ENCODE assay signal across 28 cellular contexts in genomic region chr5:104650313-104650712, GRCh38.
"Had no signal": no experiment of that assay in that cellular context is flagged by ENCODE, and none has a peak within 500 bp of the region (broad histone marks: within the 10 kb centered on the region; RNA-seq: fewer than 3 reads in every experiment).

No MANE protein-coding gene starts in this region.

- H3K4me3 ChIP-seq: Peyer's patch, SJSA1 had no signal

- FAIRE-seq: bronchial epithelial cell had no signal

- H3K36me3 ChIP-seq: Peyer's patch, SJSA1 had no signal

- H3K4me1 Mint-ChIP-seq: activated naive CD4-positive, alpha-beta T cell treated with anti-CD3 and anti-CD28 coated beads, Interleukin-2, amount 50 U/mL, for 24 hours; central memory CD8-positive, alpha-beta T cell had no signal

- H3K27ac ChIP-seq: Peyer's patch, RWPE1, SJSA1 had no signal

- H3K27me3 Mint-ChIP-seq: activated naive CD4-positive, alpha-beta T cell treated with anti-CD3 and anti-CD28 coated beads, Interleukin-2, amount 50 U/mL, for 24 hours; central memory CD8-positive, alpha-beta T cell had no signal

- H3K4me1 ChIP-seq: Peyer's patch, SJSA1 had no signal

- H3K27me3 ChIP-seq: Peyer's patch, SJSA1 had no signal

- ATAC-seq: activated CD8-positive, alpha-beta T cell treated with anti-CD3 and anti-CD28 coated beads, Interleukin-2, amount 10 ng/mL, durations not matched to agents 7 days and 5 days had no signal

- H3K9me3 ChIP-seq: Peyer's patch had no signal

- DNase-seq: activated CD4-positive, alpha-beta T cell treated with anti-CD3 and anti-CD28 coated beads for 48 hours; activated CD4-positive, alpha-beta T cell treated with anti-CD3 and anti-CD28 coated beads, Interleukin-2, amount 50 U/mL, for 4 hours; activated CD4-positive, CD25-positive, alpha-beta regulatory T cell treated with anti-CD3 and anti-CD28 coated beads, Interleukin-2, amount 50 U/mL, for 72 hours; activated CD8-positive, alpha-beta memory T cell treated with anti-CD3 and anti-CD28 coated beads, Interleukin-2, amount 50 U/mL, for 48 hours; activated CD8-positive, alpha-beta T cell treated with anti-CD3 and anti-CD28 coated beads, Interleukin-2, amount 10 ng/mL, durations not matched to agents 7 days and 5 days; activated effector memory CD4-positive, alpha-beta T cell treated with Interleukin-2 at 50 U/mL for 16 hours; activated naive CD4-positive, alpha-beta T cell; activated T-cell treated with anti-CD3 and anti-CD28 coated beads, Interleukin-2, amount 50 U/mL, for 1 hour; aorta; Kasumi-1; KBM-7; NCI-H1105 treated with DMSO at 0.1 percent for 48 hours; NCI-H1436 treated with DMSO at 0.1 percent for 48 hours; NCI-H187; NCI-H2081 treated with DMSO at 0.1 percent for 48 hours; NCI-H446; NCI-H524; NCI-H82; NK-92 treated with Interleukin-12 subunit alpha and Interleukin-12 subunit beta, amount 100 ng/mL, for 24 hours; Peyer's patch; Right ventricle myocardium superior had no signal

- H3K4me3 Mint-ChIP-seq: activated CD8-positive, alpha-beta T cell treated with anti-CD3 and anti-CD28 coated beads, Interleukin-2, amount 10 ng/mL, durations not matched to agents 7 days and 5 days; activated naive CD4-positive, alpha-beta T cell treated with anti-CD3 and anti-CD28 coated beads, Interleukin-2, amount 50 U/mL, for 24 hours; activated T-helper 1 cell treated with anti-CD3 and anti-CD28 coated beads, Interleukin-12 subunit alpha, Interleukin-12 subunit beta, Interleukin-2, Interleukin-4 antibody, amounts not matched to agents 30 ng/mL and 10 ng/mL and 1 ng/mL, durations not matched to agents 14 hours and 24 hours and 36 hours; central memory CD8-positive, alpha-beta T cell; T-helper 1 cell treated with Interleukin-12 subunit alpha and Interleukin-12 subunit beta and Interleukin-4 antibody, amounts not matched to agents 30 μg/mL and 1 μg/mL, for 36 hours had no signal

- H3K27ac Mint-ChIP-seq: activated CD8-positive, alpha-beta T cell treated with anti-CD3 and anti-CD28 coated beads, Interleukin-2, amount 10 ng/mL, durations not matched to agents 7 days and 5 days; activated naive CD4-positive, alpha-beta T cell treated with anti-CD3 and anti-CD28 coated beads, Interleukin-2, amount 50 U/mL, for 24 hours; activated T-helper 1 cell treated with anti-CD3 and anti-CD28 coated beads, Interleukin-12 subunit alpha, Interleukin-12 subunit beta, Interleukin-2, Interleukin-4 antibody, amounts not matched to agents 30 ng/mL and 10 ng/mL and 1 ng/mL, durations not matched to agents 14 hours and 24 hours and 36 hours; T-helper 1 cell treated with Interleukin-12 subunit alpha and Interleukin-12 subunit beta and Interleukin-4 antibody, amounts not matched to agents 30 μg/mL and 1 μg/mL, for 36 hours had no signal
